Comparison of ENCODE assay signal across 11 cellular contexts in genomic region chr16:84729716-84730320, GRCh38. TPM values are rescaled to one million over a fixed set of nuclear protein-coding genes. Genes with fewer than 3 reads are reported as not detected.
DNase-seq lines count a peak whose midpoint lies in the region; ATAC-seq and TF ChIP-seq lines count a peak whose summit lies in the region.
"Had no signal": no experiment of that assay in that cellular context is flagged by ENCODE, and none has a peak within 500 bp of the region (broad histone marks: within the 10 kb centered on the region; RNA-seq: fewer than 3 reads in every experiment).

No MANE protein-coding gene starts in this region.

- BruUV-seq in Panc1 (replicated peaks; lab: Mats Ljungman, UMichigan) = TSS peak; percentile 96

- intact Hi-C loops in Panc1 (cut with micrococcal nuclease; ENCODE audit: unreplicated experiment) = loop anchor here (5.0 kb wide), 1 partner anchor 108 kb away; no protein-coding TSS in a partner anchor

- in situ Hi-C loops in Panc1 (cut with HindIII; ENCODE audit: low pct_unique_long_range_greater_than_20kb, low sequenced_read_pairs) = no loop called here

- peak overlapping the region; percentile 52 for H3K4me3 Mint-ChIP-seq in stimulated activated memory B cell treated with anti-CD40 and anti-IgM and Interleukin-4, amounts not matched to agents 10 μg/mL and 1 μg/mL and 100 μg/mL, for 72 hours

- H3K27me3 ChIP-seq in Panc1 (ENCODE audit: control insufficient read depth, insufficient read depth, low read length) = no peaks in the 10 kb centered on the region

- TF ChIP-seq CTCF in Panc1 (IDR thresholded peaks at IDR 0.05) (no peak), fibroblast of the aortic adventitia (IDR thresholded peaks at IDR 0.05; ENCODE audit: insufficient read depth, low read length) (no peak)

- H3K4me1 Mint-ChIP-seq in stimulated activated memory B cell treated with anti-CD40 and anti-IgM and Interleukin-4, amounts not matched to agents 10 μg/mL and 1 μg/mL and 100 μg/mL, for 72 hours = peaks cover 74% of the 10 kb centered on the region

- peak overlapping the region; percentile 81 for H3K27ac Mint-ChIP-seq in stimulated activated memory B cell treated with anti-CD40 and anti-IgM and Interleukin-4, amounts not matched to agents 10 μg/mL and 1 μg/mL and 100 μg/mL, for 72 hours

- DNase-seq in DMS53 (lab: John Stamatoyannopoulos, UW) (peak; percentile 54), DMS53 treated with DMSO at 0.1 percent for 48 hours (lab: John Stamatoyannopoulos, UW; ENCODE audit: unreplicated experiment) (no peak), Panc1 (ENCODE audit: low read depth, low spot score) (no peak), fibroblast of the aortic adventitia (ENCODE audit: low read depth) (peak; percentile 40), hippocampal formation (lab: John Stamatoyannopoulos, UW) (no peak)
- no peak for DNase-seq in activated CD4-positive, CD25-positive, alpha-beta regulatory T cell (lab: John Stamatoyannopoulos, UW)
- no peak for DNase-seq in effector CD4-positive, alpha-beta T cell
- DNase-seq: 8988T; NCI-H748 treated with DMSO at 0.1 percent for 48 hours; stimulated activated CD4-positive, alpha-beta T cell treated with anti-CD3 and anti-CD28 coated beads, Interleukin-12 subunit alpha, Interleukin-12 subunit beta, amount 100 ng/mL, for 4 hours had no signal

- peak overlapping the region; percentile 31 to 53 for H3K4me3 ChIP-seq in Panc1 (ENCODE audit: low read depth in 2 of 2, low read length in 2 of 2)
- peak overlapping the region; percentile 52 for H3K4me3 ChIP-seq in fibroblast of the aortic adventitia (ENCODE audit: low read depth, low read length)

- no peaks in the 10 kb centered on the region for H3K27me3 Mint-ChIP-seq in stimulated activated memory B cell treated with anti-CD40 and anti-IgM and Interleukin-4, amounts not matched to agents 10 μg/mL and 1 μg/mL and 100 μg/mL, for 72 hours

- H3K36me3 Mint-ChIP-seq in stimulated activated memory B cell treated with anti-CD40 and anti-IgM and Interleukin-4, amounts not matched to agents 10 μg/mL and 1 μg/mL and 100 μg/mL, for 72 hours = peaks cover 9% of the 10 kb centered on the region

- no peaks in the 10 kb centered on the region for H3K9me3 Mint-ChIP-seq in stimulated activated memory B cell treated with anti-CD40 and anti-IgM and Interleukin-4, amounts not matched to agents 10 μg/mL and 1 μg/mL and 100 μg/mL, for 72 hours

- POLR2A ChIA-PET in Panc1 (lab: Charles Lee) = interaction anchor here (1.0 kb wide), 1 partner anchor 39 kb away, joined by 3 read pairs; no protein-coding TSS in a partner anchor

- no peak for ATAC-seq in Panc1
- ATAC-seq in stimulated activated memory B cell treated with anti-CD40 and anti-IgM and Interleukin-4, amounts not matched to agents 10 μg/mL and 1 μg/mL and 100 μg/mL, for 72 hours = no peak

- peaks cover 80% of the 10 kb centered on the region for H3K4me1 ChIP-seq in Panc1 (ENCODE audit: control insufficient read depth, insufficient read depth, low read length)

- H3K27ac ChIP-seq in Panc1 (ENCODE audit: low read length) = peak overlapping the region; percentile 98

- no peaks in the 10 kb centered on the region for H3K9me3 ChIP-seq in Panc1 (ENCODE audit: control insufficient read depth, insufficient read depth, low read depth, low read length)

- CTCF ChIA-PET in Panc1 (lab: Charles Lee) = interaction anchor here (1.3 kb wide), 1 partner anchor 9 kb away, joined by 6 read pairs; no protein-coding TSS in a partner anchor

- H3K36me3 ChIP-seq in Panc1 (ENCODE audit: control insufficient read depth, insufficient read depth, low read length) = no peaks in the 10 kb centered on the region

RNA-seq across cellular contexts. Expression of gene USP10, which starts 30.0 kb away (rescaled TPM):
- total RNA-seq in Panc1 (2021; ENCODE audit: unreplicated experiment) (77.4 TPM), fibroblast of the aortic adventitia (ENCODE audit: low replicate concordance) (61.7 and 93.2 TPM in 2 replicates)
- polyA plus RNA-seq in Panc1 (2012; ENCODE audit: insufficient read length) = 61.8 TPM

Comparison
In these comparisons a context has a peak if more than half of its experiments do, and no peak if none do; other contexts are left out.
1. DNase-seq: peak in DMS53 (single experiment) and fibroblast of the aortic adventitia (single experiment); none in DMS53 treated with DMSO at 0.1 percent for 48 hours (single experiment), Panc1 (single experiment), activated CD4-positive, CD25-positive, alpha-beta regulatory T cell (0 of 4), hippocampal formation (0 of 2) and effector CD4-positive, alpha-beta T cell (single experiment).